In the genomic region with DNA sequence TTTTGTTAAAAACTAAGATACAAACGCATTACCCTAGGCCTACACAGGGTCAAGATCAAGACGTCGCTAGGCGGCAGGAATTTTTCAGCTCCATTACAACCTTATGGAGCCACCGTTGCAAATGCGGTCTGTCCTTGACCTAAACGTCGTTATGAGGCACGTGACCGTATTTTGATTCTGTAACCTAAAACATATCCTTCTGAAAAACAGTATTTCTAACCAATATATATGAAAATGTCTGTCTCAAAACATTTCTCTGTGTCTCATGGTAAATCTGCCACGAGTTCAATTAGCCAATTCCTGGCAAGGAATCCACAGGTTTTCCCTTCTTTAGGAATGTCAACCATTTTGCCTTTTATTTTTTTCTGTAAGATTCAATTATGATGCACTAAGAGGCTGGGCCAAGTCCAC, we compare ENCODE assay signal across 8 cellular contexts. TPM values are rescaled to one million over a fixed set of nuclear protein-coding genes. Genes with fewer than 3 reads are reported as not detected.
DNase-seq lines count a peak whose midpoint lies in the region; ATAC-seq and TF ChIP-seq lines count a peak whose summit lies in the region.

No MANE protein-coding gene starts in this region.

- peak overlapping the region; percentile 99 for H3K27ac Mint-ChIP-seq in mesothelial cell of epicardium

- DNase-seq in AML-193 (lab: John Stamatoyannopoulos, UW) (peak; percentile 36 to 50), GM06990 (ENCODE audit: extremely low read depth, insufficient read length) (no peak), Peyer's patch (peak in 1 of 3 donors; percentile 55), mesothelial cell of epicardium (ENCODE audit: low spot score in 2 of 2, unreplicated experiment in 2 of 2) (no peak), aorta (no peak), cortex of kidney (lab: John Stamatoyannopoulos, UW) (no peak)

- no peaks in the 10 kb centered on the region for H3K9me3 ChIP-seq in Peyer's patch
- H3K9me3 ChIP-seq in aorta (ENCODE audit: control insufficient read depth, low read length): no peaks in the 10 kb centered on the region

- H3K27ac ChIP-seq in Peyer's patch (peak overlapping the region; percentile 95 to 99 (median 98)), cingulate gyrus (ENCODE audit: low read depth, low read length) (peak overlapping the region; percentile 98), aorta (ENCODE audit: low read depth in 1 of 2, low read length in 2 of 2) (peak overlapping the region in 1 of 2 donors; percentile 77)

- H3K27me3 ChIP-seq in GM06990 (replicated peaks; ENCODE audit: control insufficient read depth, insufficient read depth, low read length): no peaks in the 10 kb centered on the region
- no peaks in the 10 kb centered on the region for H3K27me3 ChIP-seq in Peyer's patch
- no peaks in the 10 kb centered on the region for H3K27me3 ChIP-seq in aorta (ENCODE audit: control insufficient read depth in 1 of 2, insufficient read depth in 2 of 2, low read length in 1 of 2)

- H3K36me3 ChIP-seq in GM06990 (ENCODE audit: control insufficient read depth, insufficient read depth, low read length) (no peaks in the 10 kb centered on the region), Peyer's patch (no peaks in the 10 kb centered on the region), aorta (ENCODE audit: control insufficient read depth in 1 of 2, insufficient read depth in 2 of 2, low read length in 1 of 2) (no peaks in the 10 kb centered on the region)

- H3K4me1 ChIP-seq in Peyer's patch: peaks cover 0 to 38% (median 14%) of the 10 kb centered on the region in 4 donors
- no peaks in the 10 kb centered on the region for H3K4me1 ChIP-seq in aorta (ENCODE audit: control insufficient read depth in 1 of 2, insufficient read depth in 2 of 2, low read length in 2 of 2)

- WGBS in aorta, 2 donors: 0% methylated on average over 11 of the region's 11 CpGs

- peaks cover 45% of the 10 kb centered on the region for H3K4me1 Mint-ChIP-seq in mesothelial cell of epicardium

- H3K36me3 Mint-ChIP-seq in mesothelial cell of epicardium: no peaks in the 10 kb centered on the region

- H3K4me3 ChIP-seq in GM06990 (replicated peaks; ENCODE audit: low read depth, low read length): peak overlapping the region; percentile 72
- peak overlapping the region; percentile 74 to 96 (median 82) for H3K4me3 ChIP-seq in Peyer's patch
- peak overlapping the region; percentile 85 to 95 for H3K4me3 ChIP-seq in aorta (ENCODE audit: low read length in 2 of 2)

- no peaks in the 10 kb centered on the region for H3K27me3 Mint-ChIP-seq in mesothelial cell of epicardium (ENCODE audit: low read depth)

- peak overlapping the region; percentile 96 for H3K4me3 Mint-ChIP-seq in mesothelial cell of epicardium

- no peak for ATAC-seq in aorta (ENCODE audit: low FRiP score)
- ATAC-seq in GM19395 (IDR thresholded peaks at IDR 0.05; ENCODE audit: unreplicated experiment): no peak

- peak; percentile 3 for TF ChIP-seq CTCF in GM06990 (IDR thresholded peaks at IDR 0.05; ENCODE audit: insufficient read depth, low read length, poor library complexity, severe bottlenecking)
- peak in 1 of 6 experiments; percentile 8 for TF ChIP-seq CTCF in Peyer's patch (IDR thresholded peaks at IDR 0.05)
- no peak for TF ChIP-seq CTCF in mesothelial cell of epicardium (IDR thresholded peaks at IDR 0.05; ENCODE audit: unreplicated experiment)

- intact Hi-C loops in aorta (cut with DNase I): loop anchor here (2.0 to 10.0 kb wide), 3 partner anchors 64 to 144 kb away; no protein-coding TSS in a partner anchor

- TF ChIP-seq POLR2A in Peyer's patch (IDR thresholded peaks at IDR 0.05): no peak

- H3K9me3 Mint-ChIP-seq in mesothelial cell of epicardium: no peaks in the 10 kb centered on the region

RNA-seq across cellular contexts. Expression of a gene that starts 1.7 kb away (rescaled TPM):
- total RNA-seq in Peyer's patch: 100 to 1,000 TPM; 140 to 313 (median 195) TPM
- 173 to 179 TPM (median 178 TPM) in 3 replicates for total RNA-seq in mesothelial cell of epicardium
- total RNA-seq in aorta: 100 to 1,000 TPM; 311 to 357 TPM
- polyA plus RNA-seq in aorta: 100 to 1,000 TPM; 125 to 163 TPM

Comparison
In these comparisons a context has a peak if more than half of its experiments do, and no peak if none do; other contexts are left out.
1. DNase-seq: peak in AML-193 (2 of 2); none in GM06990 (single experiment), mesothelial cell of epicardium (0 of 2), aorta (0 of 2) and cortex of kidney (single experiment).
2. Peak in every context shown above with its lines, with median percentiles within 50 percentile points of each other: H3K4me3 ChIP-seq.